16 cellular contexts compared by ENCODE assay signal in genomic region chr11:76728778-76729177, GRCh38. TPM values are rescaled to one million over a fixed set of nuclear protein-coding genes. Genes with fewer than 3 reads are reported as not detected.
DNase-seq lines count a peak whose midpoint lies in the region; ATAC-seq lines count a peak whose summit lies in the region.
"Had no signal": no experiment of that assay in that cellular context is flagged by ENCODE, and none has a peak within 500 bp of the region (broad histone marks: within the 10 kb centered on the region; RNA-seq: fewer than 3 reads in every experiment).

No MANE protein-coding gene starts in this region.

- H3K27me3 Mint-ChIP-seq in activated T-cell treated with anti-CD3 and anti-CD28 coated beads, Interleukin-2, amount 50 U/mL, for 72 hours (ENCODE audit: low read depth), result peaks cover 28% of the 10 kb centered on the region
- peaks cover 19% of the 10 kb centered on the region for H3K27me3 Mint-ChIP-seq in activated T-cell treated with anti-CD3 and anti-CD28 coated beads, Interleukin-2, amount 50 U/mL, for 4 hours (ENCODE audit: low read depth)
- peaks cover 28% of the 10 kb centered on the region for H3K27me3 Mint-ChIP-seq in activated T-helper 17 cell treated with anti-CD3 and anti-CD28 coated beads, Interleukin-2, amount 50 U/mL, for 72 hours

- ATAC-seq in activated T-cell treated with anti-CD3 and anti-CD28 coated beads, Interleukin-2, amount 50 U/mL, for 72 hours (replicated peaks in 1 of 2), result peak; percentile 29 to 64
- no peak for ATAC-seq in activated T-cell treated with anti-CD3 and anti-CD28 coated beads, Interleukin-2, amount 50 U/mL, for 4 hours
- ATAC-seq in activated T-helper 17 cell treated with anti-CD3 and anti-CD28 coated beads, Interleukin-2, amount 50 U/mL, for 72 hours (replicated peaks), result peak; percentile 73
- ATAC-seq in stimulated activated effector memory CD8-positive, alpha-beta T cell treated with anti-CD3 and anti-CD28 coated beads, Interleukin-12 subunit alpha, Interleukin-12 subunit beta, amount 100 ng/mL, for 72 hours, result peak; percentile 72
- no peak for ATAC-seq in GM21619 (IDR thresholded peaks at IDR 0.05; ENCODE audit: unreplicated experiment)
- ATAC-seq: CD8-positive, alpha-beta T cell; GM12878 had no signal

- no peaks in the 10 kb centered on the region for H3K36me3 Mint-ChIP-seq in activated T-cell treated with anti-CD3 and anti-CD28 coated beads, Interleukin-2, amount 50 U/mL, for 72 hours (ENCODE audit: insufficient read depth in 2 of 2)
- H3K36me3 Mint-ChIP-seq in activated T-cell treated with anti-CD3 and anti-CD28 coated beads, Interleukin-2, amount 50 U/mL, for 4 hours (ENCODE audit: insufficient read depth), result no peaks in the 10 kb centered on the region
- no peaks in the 10 kb centered on the region for H3K36me3 Mint-ChIP-seq in activated T-helper 17 cell treated with anti-CD3 and anti-CD28 coated beads, Interleukin-2, amount 50 U/mL, for 72 hours (ENCODE audit: low read depth)
- H3K36me3 Mint-ChIP-seq in stimulated activated effector memory CD8-positive, alpha-beta T cell treated with anti-CD3 and anti-CD28 coated beads, Interleukin-12 subunit alpha, Interleukin-12 subunit beta, amount 100 ng/mL, for 72 hours, result no peaks in the 10 kb centered on the region
- H3K36me3 Mint-ChIP-seq: CD8-positive, alpha-beta T cell had no signal

- H3K4me3 Mint-ChIP-seq in activated T-cell treated with anti-CD3 and anti-CD28 coated beads, Interleukin-2, amount 50 U/mL, for 72 hours, result no peak overlapping the region
- no peak overlapping the region for H3K4me3 Mint-ChIP-seq in activated T-cell treated with anti-CD3 and anti-CD28 coated beads, Interleukin-2, amount 50 U/mL, for 4 hours
- H3K4me3 Mint-ChIP-seq in activated T-helper 17 cell treated with anti-CD3 and anti-CD28 coated beads, Interleukin-2, amount 50 U/mL, for 72 hours, result no peak overlapping the region
- H3K4me3 Mint-ChIP-seq in stimulated activated effector memory CD8-positive, alpha-beta T cell treated with anti-CD3 and anti-CD28 coated beads, Interleukin-12 subunit alpha, Interleukin-12 subunit beta, amount 100 ng/mL, for 72 hours, result no peak overlapping the region
- H3K4me3 Mint-ChIP-seq: B cell; CD8-positive, alpha-beta T cell had no signal

- H3K27ac Mint-ChIP-seq in activated T-cell treated with anti-CD3 and anti-CD28 coated beads, Interleukin-2, amount 50 U/mL, for 72 hours, result no peak overlapping the region
- H3K27ac Mint-ChIP-seq in activated T-helper 17 cell treated with anti-CD3 and anti-CD28 coated beads, Interleukin-2, amount 50 U/mL, for 72 hours, result no peak overlapping the region
- H3K27ac Mint-ChIP-seq in stimulated activated effector memory CD8-positive, alpha-beta T cell treated with anti-CD3 and anti-CD28 coated beads, Interleukin-12 subunit alpha, Interleukin-12 subunit beta, amount 100 ng/mL, for 72 hours, result no peak overlapping the region
- H3K27ac Mint-ChIP-seq: B cell; CD8-positive, alpha-beta T cell had no signal

- H3K9me3 Mint-ChIP-seq in activated T-cell treated with anti-CD3 and anti-CD28 coated beads, Interleukin-2, amount 50 U/mL, for 72 hours, result no peaks in the 10 kb centered on the region
- H3K9me3 Mint-ChIP-seq in activated T-cell treated with anti-CD3 and anti-CD28 coated beads, Interleukin-2, amount 50 U/mL, for 4 hours, result no peaks in the 10 kb centered on the region
- no peaks in the 10 kb centered on the region for H3K9me3 Mint-ChIP-seq in activated T-helper 17 cell treated with anti-CD3 and anti-CD28 coated beads, Interleukin-2, amount 50 U/mL, for 72 hours
- H3K9me3 Mint-ChIP-seq in stimulated activated effector memory CD8-positive, alpha-beta T cell treated with anti-CD3 and anti-CD28 coated beads, Interleukin-12 subunit alpha, Interleukin-12 subunit beta, amount 100 ng/mL, for 72 hours, result no peaks in the 10 kb centered on the region
- H3K9me3 Mint-ChIP-seq: CD8-positive, alpha-beta T cell had no signal

- H3K4me1 Mint-ChIP-seq in activated T-cell treated with anti-CD3 and anti-CD28 coated beads, Interleukin-2, amount 50 U/mL, for 72 hours (ENCODE audit: low read depth), result no peaks in the 10 kb centered on the region
- no peaks in the 10 kb centered on the region for H3K4me1 Mint-ChIP-seq in activated T-cell treated with anti-CD3 and anti-CD28 coated beads, Interleukin-2, amount 50 U/mL, for 4 hours (ENCODE audit: low read depth)
- H3K4me1 Mint-ChIP-seq in activated T-helper 17 cell treated with anti-CD3 and anti-CD28 coated beads, Interleukin-2, amount 50 U/mL, for 72 hours, result no peaks in the 10 kb centered on the region
- H3K4me1 Mint-ChIP-seq in stimulated activated effector memory CD8-positive, alpha-beta T cell treated with anti-CD3 and anti-CD28 coated beads, Interleukin-12 subunit alpha, Interleukin-12 subunit beta, amount 100 ng/mL, for 72 hours, result no peaks in the 10 kb centered on the region
- H3K4me1 Mint-ChIP-seq: B cell had no signal

- no peak for DNase-seq in activated T-cell treated with anti-CD3 and anti-CD28 coated beads, Interleukin-2, amount 50 U/mL, for 72 hours
- no peak for DNase-seq in activated T-cell treated with anti-CD3 and anti-CD28 coated beads, Interleukin-2, amount 50 U/mL, for 4 hours
- DNase-seq in ELR (ENCODE audit: low read depth) (peak; percentile 12), NCI-H1417 treated with DMSO at 0.1 percent for 48 hours (lab: John Stamatoyannopoulos, UW) (no peak)
- DNase-seq in stimulated activated effector memory CD8-positive, alpha-beta T cell treated with anti-CD3 and anti-CD28 coated beads, Interleukin-12 subunit alpha, Interleukin-12 subunit beta, amount 100 ng/mL, for 72 hours (ENCODE audit: low spot score in 2 of 2), result no peak
- DNase-seq: Calu3; CD8-positive, alpha-beta T cell; DMS79 treated with DMSO at 0.1 percent for 48 hours; GM23248 had no signal

RNA-seq across cellular contexts. Expression of gene TSKU, which starts 54.4 kb away (rescaled TPM):
- 1 to 10 TPM; 1.4 to 3.6 TPM for total RNA-seq in activated T-cell treated with anti-CD3 and anti-CD28 coated beads, Interleukin-2, amount 50 U/mL, for 72 hours
- total RNA-seq in activated T-cell treated with anti-CD3 and anti-CD28 coated beads, Interleukin-2, amount 50 U/mL, for 4 hours, result under 1 TPM; 0.16 to 0.38 (median 0.30) TPM
- 10 to 100 TPM in 1 of 2 donors, 1 to 10 TPM in 1; 3.2 to 45.6 TPM for total RNA-seq in activated T-helper 17 cell treated with anti-CD3 and anti-CD28 coated beads, Interleukin-2, amount 50 U/mL, for 72 hours
- total RNA-seq: B cell; CD8-positive, alpha-beta T cell had no signal

RNA-seq across cellular contexts. Expression of gene LRRC32, which starts 58.2 kb away (rescaled TPM):
- 10 to 100 TPM; 12.5 to 16.4 TPM for total RNA-seq in activated T-cell treated with anti-CD3 and anti-CD28 coated beads, Interleukin-2, amount 50 U/mL, for 72 hours
- total RNA-seq in activated T-cell treated with anti-CD3 and anti-CD28 coated beads, Interleukin-2, amount 50 U/mL, for 4 hours, result 1 to 10 TPM; 4.6 to 5.8 (median 4.6) TPM
- 1 to 10 TPM; 4.5 to 5.6 TPM for total RNA-seq in activated T-helper 17 cell treated with anti-CD3 and anti-CD28 coated beads, Interleukin-2, amount 50 U/mL, for 72 hours
- total RNA-seq: A172, Calu3, G401, HT-29 had no signal

Comparison
In these comparisons a context has a peak if more than half of its experiments do, and no peak if none do; other contexts are left out.
1. ATAC-seq: peak in activated T-cell treated with anti-CD3 and anti-CD28 coated beads, Interleukin-2, amount 50 U/mL, for 72 hours (2 of 2), activated T-helper 17 cell treated with anti-CD3 and anti-CD28 coated beads, Interleukin-2, amount 50 U/mL, for 72 hours (single experiment) and stimulated activated effector memory CD8-positive, alpha-beta T cell treated with anti-CD3 and anti-CD28 coated beads, Interleukin-12 subunit alpha, Interleukin-12 subunit beta, amount 100 ng/mL, for 72 hours (single experiment); none in activated T-cell treated with anti-CD3 and anti-CD28 coated beads, Interleukin-2, amount 50 U/mL, for 4 hours (0 of 2) and GM21619 (single experiment).